In genomic region chr11:62879554-62879953, GRCh38 we compare ENCODE assay signal across 9 cellular contexts. TPM values are rescaled to one million over a fixed set of nuclear protein-coding genes. Genes with fewer than 3 reads are reported as not detected.
DNase-seq lines count a peak whose midpoint lies in the region; ATAC-seq and TF ChIP-seq lines count a peak whose summit lies in the region.
"Had no signal": no experiment of that assay in that cellular context is flagged by ENCODE, and none has a peak within 500 bp of the region (broad histone marks: within the 10 kb centered on the region; RNA-seq: fewer than 3 reads in every experiment).

No MANE protein-coding gene starts in this region.

- ATAC-seq in HG02852 (IDR thresholded peaks at IDR 0.05; ENCODE audit: unreplicated experiment): no peak

- DNase-seq in HFF-Myc (ENCODE audit: extremely low read depth, low read depth) (no peak), glutamatergic neuron (no peak), DMS153 treated with DMSO at 0.1 percent for 48 hours (lab: John Stamatoyannopoulos, UW; ENCODE audit: unreplicated experiment) (no peak), iPS-NIHi7 (ENCODE audit: extremely low spot score) (no peak), GOT3 (lab: John Stamatoyannopoulos, UW) (no peak)
- DNase-seq in activated T-helper 1 cell treated with anti-CD3 and anti-CD28 coated beads, Interleukin-12 subunit alpha, Interleukin-12 subunit beta, Interleukin-2, Interleukin-4 antibody, amounts not matched to agents 30 ng/mL and 10 ng/mL and 1 ng/mL, durations not matched to agents 14 hours and 24 hours and 36 hours (ENCODE audit: low spot score): no peak

- H3K27ac Mint-ChIP-seq in activated T-helper 1 cell treated with anti-CD3 and anti-CD28 coated beads, Interleukin-12 subunit alpha, Interleukin-12 subunit beta, Interleukin-2, Interleukin-4 antibody, amounts not matched to agents 30 ng/mL and 10 ng/mL and 1 ng/mL, durations not matched to agents 14 hours and 24 hours and 36 hours: peak overlapping the region; percentile 100
- peak overlapping the region; percentile 59 for H3K27ac Mint-ChIP-seq in glutamatergic neuron (ENCODE audit: unreplicated experiment)

- no peaks in the 10 kb centered on the region for H3K9me3 Mint-ChIP-seq in activated T-helper 1 cell treated with anti-CD3 and anti-CD28 coated beads, Interleukin-12 subunit alpha, Interleukin-12 subunit beta, Interleukin-2, Interleukin-4 antibody, amounts not matched to agents 30 ng/mL and 10 ng/mL and 1 ng/mL, durations not matched to agents 14 hours and 24 hours and 36 hours
- H3K9me3 Mint-ChIP-seq in glutamatergic neuron (ENCODE audit: unreplicated experiment): peaks cover 17% of the 10 kb centered on the region

- H3K4me2 ChIP-seq in skeletal muscle satellite cell (ENCODE audit: low read length): peak overlapping the region; percentile 96

- H3K4me1 ChIP-seq in skeletal muscle satellite cell (ENCODE audit: control insufficient read depth, insufficient read depth, low read length): peaks cover 32% of the 10 kb centered on the region

- intact Hi-C loops in activated T-helper 1 cell treated with anti-CD3 and anti-CD28 coated beads, Interleukin-12 subunit alpha, Interleukin-12 subunit beta, Interleukin-2, Interleukin-4 antibody, amounts not matched to agents 30 ng/mL and 10 ng/mL and 1 ng/mL, durations not matched to agents 14 hours and 24 hours and 36 hours (cut with micrococcal nuclease): no loop called here

- peak overlapping the region; percentile 95 for H3K4me3 ChIP-seq in HFF-Myc (replicated peaks; ENCODE audit: low read depth, low read length)
- H3K4me3 ChIP-seq in skeletal muscle satellite cell (ENCODE audit: low read length): peak overlapping the region; percentile 94

- H3K9me3 ChIP-seq in skeletal muscle satellite cell (replicated peaks; ENCODE audit: low read length): no peaks in the 10 kb centered on the region

- peaks cover 39% of the 10 kb centered on the region for H3K36me3 Mint-ChIP-seq in activated T-helper 1 cell treated with anti-CD3 and anti-CD28 coated beads, Interleukin-12 subunit alpha, Interleukin-12 subunit beta, Interleukin-2, Interleukin-4 antibody, amounts not matched to agents 30 ng/mL and 10 ng/mL and 1 ng/mL, durations not matched to agents 14 hours and 24 hours and 36 hours (ENCODE audit: low read depth)
- H3K36me3 Mint-ChIP-seq in glutamatergic neuron (ENCODE audit: unreplicated experiment): no peaks in the 10 kb centered on the region

- H3K9ac ChIP-seq in skeletal muscle satellite cell (ENCODE audit: low read depth, low read length): peak overlapping the region; percentile 100

- no peak for TF ChIP-seq CTCF in HFF-Myc (IDR thresholded peaks at IDR 0.05; ENCODE audit: low read depth, low read length, missing control alignments)
- no peak for TF ChIP-seq CTCF in glutamatergic neuron (IDR thresholded peaks at IDR 0.05; ENCODE audit: partially characterized antibody, unreplicated experiment)

- no peaks in the 10 kb centered on the region for H3K27me3 ChIP-seq in skeletal muscle satellite cell (ENCODE audit: control insufficient read depth, insufficient read depth, low read length)

- H3K27me3 Mint-ChIP-seq in activated T-helper 1 cell treated with anti-CD3 and anti-CD28 coated beads, Interleukin-12 subunit alpha, Interleukin-12 subunit beta, Interleukin-2, Interleukin-4 antibody, amounts not matched to agents 30 ng/mL and 10 ng/mL and 1 ng/mL, durations not matched to agents 14 hours and 24 hours and 36 hours (ENCODE audit: insufficient read depth): peaks cover 2% of the 10 kb centered on the region
- H3K27me3 Mint-ChIP-seq in glutamatergic neuron (ENCODE audit: unreplicated experiment): peaks cover 17% of the 10 kb centered on the region

- H3K4me3 Mint-ChIP-seq in activated T-helper 1 cell treated with anti-CD3 and anti-CD28 coated beads, Interleukin-12 subunit alpha, Interleukin-12 subunit beta, Interleukin-2, Interleukin-4 antibody, amounts not matched to agents 30 ng/mL and 10 ng/mL and 1 ng/mL, durations not matched to agents 14 hours and 24 hours and 36 hours: peak overlapping the region; percentile 99
- H3K4me3 Mint-ChIP-seq in glutamatergic neuron (ENCODE audit: unreplicated experiment): peak overlapping the region; percentile 100

- H3K36me3 ChIP-seq in skeletal muscle satellite cell (ENCODE audit: insufficient read depth, low read length): peaks cover 34% of the 10 kb centered on the region

- H3K4me1 Mint-ChIP-seq in activated T-helper 1 cell treated with anti-CD3 and anti-CD28 coated beads, Interleukin-12 subunit alpha, Interleukin-12 subunit beta, Interleukin-2, Interleukin-4 antibody, amounts not matched to agents 30 ng/mL and 10 ng/mL and 1 ng/mL, durations not matched to agents 14 hours and 24 hours and 36 hours (ENCODE audit: low read depth): peaks cover 40% of the 10 kb centered on the region
- peaks cover 38% of the 10 kb centered on the region for H3K4me1 Mint-ChIP-seq in glutamatergic neuron (ENCODE audit: low read depth, unreplicated experiment)

RNA-seq across cellular contexts. Expression of gene SLC3A2, which starts 1.1 kb away (rescaled TPM):
- total RNA-seq in activated T-helper 1 cell treated with anti-CD3 and anti-CD28 coated beads, Interleukin-12 subunit alpha, Interleukin-12 subunit beta, Interleukin-2, Interleukin-4 antibody, amounts not matched to agents 30 ng/mL and 10 ng/mL and 1 ng/mL, durations not matched to agents 14 hours and 24 hours and 36 hours: 397 and 399 TPM in 2 replicates
- total RNA-seq in glutamatergic neuron (ENCODE audit: unreplicated experiment): 221 TPM
- total RNA-seq in skeletal muscle satellite cell (2012; rRNA removed): 141 and 185 TPM in 2 replicates

RNA-seq across cellular contexts. Expression of gene WDR74, which starts 40.2 kb away (rescaled TPM):
- 156 and 161 TPM in 2 replicates for total RNA-seq in activated T-helper 1 cell treated with anti-CD3 and anti-CD28 coated beads, Interleukin-12 subunit alpha, Interleukin-12 subunit beta, Interleukin-2, Interleukin-4 antibody, amounts not matched to agents 30 ng/mL and 10 ng/mL and 1 ng/mL, durations not matched to agents 14 hours and 24 hours and 36 hours
- 69.0 TPM for total RNA-seq in glutamatergic neuron (ENCODE audit: unreplicated experiment)
- total RNA-seq in skeletal muscle satellite cell (2012; rRNA removed): 44.9 and 45.4 TPM in 2 replicates

RNA-seq across cellular contexts. Expression of gene CHRM1, which starts 41.6 kb away (rescaled TPM):
- total RNA-seq in activated T-helper 1 cell treated with anti-CD3 and anti-CD28 coated beads, Interleukin-12 subunit alpha, Interleukin-12 subunit beta, Interleukin-2, Interleukin-4 antibody, amounts not matched to agents 30 ng/mL and 10 ng/mL and 1 ng/mL, durations not matched to agents 14 hours and 24 hours and 36 hours: not detected in 2 replicates
- not detected for total RNA-seq in glutamatergic neuron (ENCODE audit: unreplicated experiment)
- not detected in 2 replicates for total RNA-seq in skeletal muscle satellite cell (2012; rRNA removed)
- total RNA-seq: activated CD8-positive, alpha-beta memory T cell treated with anti-CD3 and anti-CD28 coated beads for 36 hours had no signal

RNA-seq across cellular contexts. Expression of gene TEX54, which starts 46.9 kb away (rescaled TPM):
- 1.2 and 1.3 TPM in 2 replicates for total RNA-seq in activated T-helper 1 cell treated with anti-CD3 and anti-CD28 coated beads, Interleukin-12 subunit alpha, Interleukin-12 subunit beta, Interleukin-2, Interleukin-4 antibody, amounts not matched to agents 30 ng/mL and 10 ng/mL and 1 ng/mL, durations not matched to agents 14 hours and 24 hours and 36 hours
- total RNA-seq in glutamatergic neuron (ENCODE audit: unreplicated experiment): 1.0 TPM
- not detected in 2 replicates for total RNA-seq in skeletal muscle satellite cell (2012; rRNA removed)

RNA-seq across cellular contexts. Expression of gene STX5, which starts 47.7 kb away (rescaled TPM):
- total RNA-seq in activated T-helper 1 cell treated with anti-CD3 and anti-CD28 coated beads, Interleukin-12 subunit alpha, Interleukin-12 subunit beta, Interleukin-2, Interleukin-4 antibody, amounts not matched to agents 30 ng/mL and 10 ng/mL and 1 ng/mL, durations not matched to agents 14 hours and 24 hours and 36 hours: 34.2 and 39.9 TPM in 2 replicates
- total RNA-seq in glutamatergic neuron (ENCODE audit: unreplicated experiment): 40.7 TPM
- 21.0 and 29.1 TPM in 2 replicates for total RNA-seq in skeletal muscle satellite cell (2012; rRNA removed)
